ENCODE assay signal across 11 cellular contexts in genomic region chr11:67558084-67558772, GRCh38. TPM values are rescaled to one million over a fixed set of nuclear protein-coding genes. Genes with fewer than 3 reads are reported as not detected.
DNase-seq lines count a peak whose midpoint lies in the region; TF ChIP-seq lines count a peak whose summit lies in the region.
"Had no signal": no experiment of that assay in that cellular context is flagged by ENCODE, and none has a peak within 500 bp of the region (broad histone marks: within the 10 kb centered on the region; RNA-seq: fewer than 3 reads in every experiment).

No MANE protein-coding gene starts in this region.

- DNase-seq in GM12864 (ENCODE audit: low read depth), result peak; percentile 70
- no peak for DNase-seq in right atrium auricular region (ENCODE audit: low spot score)
- no peak for DNase-seq in amniotic stem cell (lab: John Stamatoyannopoulos, UW)
- no peak for DNase-seq in NCI-H526 (lab: John Stamatoyannopoulos, UW)
- DNase-seq in NCI-H187 (lab: John Stamatoyannopoulos, UW), result no peak
- DNase-seq in activated naive CD8-positive, alpha-beta T cell treated with anti-CD3 and anti-CD28 coated beads for 36 hours, result no peak
- DNase-seq: CD4-positive, alpha-beta T cell; NCI-H1105 had no signal

- peaks cover 2% of the 10 kb centered on the region for H3K27me3 Mint-ChIP-seq in activated naive CD8-positive, alpha-beta T cell treated with anti-CD3 and anti-CD28 coated beads for 36 hours

- H3K36me3 ChIP-seq in OCI-LY3 (replicated peaks; ENCODE audit: low read depth, low read length) (no peaks in the 10 kb centered on the region), right atrium auricular region (no peaks in the 10 kb centered on the region), rectal smooth muscle tissue (ENCODE audit: control insufficient read depth, insufficient read depth, low read length) (no peaks in the 10 kb centered on the region)

- no peak overlapping the region for H3K4me3 ChIP-seq in GM12864 (ENCODE audit: low read depth, low read length)
- peak overlapping the region; percentile 57 for H3K4me3 ChIP-seq in OCI-LY3 (ENCODE audit: low read length)
- peak overlapping the region in 1 of 2 donors; percentile 9 for H3K4me3 ChIP-seq in right atrium auricular region
- H3K4me3 ChIP-seq in rectal smooth muscle tissue (ENCODE audit: low read length), result peak overlapping the region; percentile 5

- peak overlapping the region; percentile 70 for H3K4me2 ChIP-seq in OCI-LY3 (ENCODE audit: low read length)

- H3K9me3 Mint-ChIP-seq in activated naive CD8-positive, alpha-beta T cell treated with anti-CD3 and anti-CD28 coated beads for 36 hours, result no peaks in the 10 kb centered on the region
- H3K9me3 Mint-ChIP-seq: CD4-positive, alpha-beta T cell; dendritic cell treated with granulocyte-macrophage colony-stimulating factor and Interleukin-4, amounts not matched to agents 40 ng/mL and 50 ng/mL, for 4 days had no signal

- no peak for TF ChIP-seq CTCF in GM12864 (IDR thresholded peaks at IDR 0.05; ENCODE audit: low read depth, low read length, missing control alignments)
- TF ChIP-seq CTCF in OCI-LY3 (IDR thresholded peaks at IDR 0.05; ENCODE audit: low read depth, low read length), result no peak
- TF ChIP-seq CTCF in right atrium auricular region (IDR thresholded peaks at IDR 0.05), result no peak

- H3K27me3 ChIP-seq in OCI-LY3 (ENCODE audit: low read depth, low read length) (peaks cover 9% of the 10 kb centered on the region), right atrium auricular region (no peaks in the 10 kb centered on the region), rectal smooth muscle tissue (ENCODE audit: control insufficient read depth, insufficient read depth, low read length) (no peaks in the 10 kb centered on the region)

- peak overlapping the region; percentile 63 for H3K27ac ChIP-seq in OCI-LY3 (ENCODE audit: low read length)
- peak overlapping the region; percentile 51 to 78 for H3K27ac ChIP-seq in right atrium auricular region
- H3K27ac ChIP-seq in rectal smooth muscle tissue (ENCODE audit: low read depth, low read length), result no peak overlapping the region

- H3K4me1 Mint-ChIP-seq in activated naive CD8-positive, alpha-beta T cell treated with anti-CD3 and anti-CD28 coated beads for 36 hours, result peaks cover 10% of the 10 kb centered on the region

- no peaks in the 10 kb centered on the region for H3K79me2 ChIP-seq in OCI-LY3 (ENCODE audit: low read length)

- H3K4me3 Mint-ChIP-seq in activated naive CD8-positive, alpha-beta T cell treated with anti-CD3 and anti-CD28 coated beads for 36 hours, result no peak overlapping the region
- H3K4me3 Mint-ChIP-seq: CD4-positive, alpha-beta T cell; dendritic cell treated with granulocyte-macrophage colony-stimulating factor and Interleukin-4, amounts not matched to agents 40 ng/mL and 50 ng/mL, for 4 days had no signal

- H3K27ac Mint-ChIP-seq in activated naive CD8-positive, alpha-beta T cell treated with anti-CD3 and anti-CD28 coated beads for 36 hours, result no peak overlapping the region
- H3K27ac Mint-ChIP-seq: CD4-positive, alpha-beta T cell had no signal

- no peaks in the 10 kb centered on the region for H4K20me1 ChIP-seq in OCI-LY3 (ENCODE audit: insufficient read depth, low read length)

- H2AFZ ChIP-seq in OCI-LY3 (ENCODE audit: low read depth, low read length), result peak overlapping the region; percentile 35; the same call in 1 of the 2 replicates

- H3K9ac ChIP-seq in OCI-LY3 (ENCODE audit: low read length) (peak overlapping the region; percentile 51), rectal smooth muscle tissue (ENCODE audit: low read length) (no peak overlapping the region)

- H3K9me3 ChIP-seq in OCI-LY3 (ENCODE audit: insufficient read depth, low read length), result no peaks in the 10 kb centered on the region
- no peaks in the 10 kb centered on the region for H3K9me3 ChIP-seq in right atrium auricular region

- peaks cover 59% of the 10 kb centered on the region for H3K4me1 ChIP-seq in OCI-LY3 (ENCODE audit: low read length)
- peaks cover 0 to 7% of the 10 kb centered on the region in 2 donors for H3K4me1 ChIP-seq in right atrium auricular region
- H3K4me1 ChIP-seq in rectal smooth muscle tissue (ENCODE audit: control insufficient read depth, insufficient read depth, low read length), result no peaks in the 10 kb centered on the region

- peaks cover 1% of the 10 kb centered on the region for H3K36me3 Mint-ChIP-seq in activated naive CD8-positive, alpha-beta T cell treated with anti-CD3 and anti-CD28 coated beads for 36 hours

RNA-seq across cellular contexts. Expression of gene GSTP1, which starts 25.4 kb away (rescaled TPM):
- 100 to 1,000 TPM; 249 to 944 TPM for total RNA-seq in right atrium auricular region
- 100 to 1,000 TPM; 452 to 465 TPM for total RNA-seq in activated naive CD8-positive, alpha-beta T cell treated with anti-CD3 and anti-CD28 coated beads for 36 hours

RNA-seq across cellular contexts. Expression of gene CABP2, which starts 35.0 kb away (rescaled TPM):
- not detected for total RNA-seq in right atrium auricular region
- not detected for total RNA-seq in activated naive CD8-positive, alpha-beta T cell treated with anti-CD3 and anti-CD28 coated beads for 36 hours
- total RNA-seq: CD4-positive, alpha-beta T cell had no signal

RNA-seq across cellular contexts. Expression of gene NDUFV1, which starts 48.5 kb away (rescaled TPM):
- total RNA-seq in right atrium auricular region, result 100 to 1,000 TPM; 424 to 522 TPM
- 100 to 1,000 TPM; 317 to 321 TPM for total RNA-seq in activated naive CD8-positive, alpha-beta T cell treated with anti-CD3 and anti-CD28 coated beads for 36 hours

RNA-seq across cellular contexts. Expression of gene CDK2AP2, which starts 50.3 kb away (rescaled TPM):
- total RNA-seq in right atrium auricular region, result 10 to 100 TPM; 49.1 to 70.0 TPM
- total RNA-seq in activated naive CD8-positive, alpha-beta T cell treated with anti-CD3 and anti-CD28 coated beads for 36 hours, result 10 to 100 TPM; 49.7 to 50.5 TPM

RNA-seq across cellular contexts. Expression of gene PITPNM1, which starts 53.1 kb away (rescaled TPM):
- 10 to 100 TPM; 10.7 to 30.7 TPM for total RNA-seq in right atrium auricular region
- total RNA-seq in activated naive CD8-positive, alpha-beta T cell treated with anti-CD3 and anti-CD28 coated beads for 36 hours, result 10 to 100 TPM; 52.7 to 56.4 TPM
